In genomic region chr1:89041055-89041707, GRCh38 we compare ENCODE assay signal across 10 cellular contexts. TPM values are rescaled to one million over a fixed set of nuclear protein-coding genes. Genes with fewer than 3 reads are reported as not detected.
A peak's percentile ranks its signal among the peaks of the same experiment; 100 is the strongest.
DNase-seq lines count a peak whose midpoint lies in the region; ATAC-seq and TF ChIP-seq lines count a peak whose summit lies in the region.
"Had no signal": no experiment of that assay in that cellular context is flagged by ENCODE, and none has a peak within 500 bp of the region (broad histone marks: within the 10 kb centered on the region; RNA-seq: fewer than 3 reads in every experiment).

No MANE protein-coding gene starts in this region.

- H3K4me1 ChIP-seq in IMR-90 (ENCODE audit: control insufficient read depth, insufficient read depth, low read length) (no peaks in the 10 kb centered on the region), thyroid gland (no peaks in the 10 kb centered on the region), suprapubic skin (no peaks in the 10 kb centered on the region)
- H3K4me1 ChIP-seq: gastroesophageal sphincter had no signal

- H3K27ac ChIP-seq in IMR-90 (ENCODE audit: insufficient read depth, low read length) = no peak overlapping the region
- no peak overlapping the region for H3K27ac ChIP-seq in thyroid gland
- no peak overlapping the region for H3K27ac ChIP-seq in suprapubic skin
- H3K27ac ChIP-seq: gastroesophageal sphincter, HL-60 had no signal

- H3K27me3 ChIP-seq in IMR-90 (ENCODE audit: control insufficient read depth, insufficient read depth, low read length) (no peaks in the 10 kb centered on the region), thyroid gland (no peaks in the 10 kb centered on the region), suprapubic skin (no peaks in the 10 kb centered on the region)
- H3K27me3 ChIP-seq: gastroesophageal sphincter had no signal

- no peak overlapping the region for H3K18ac ChIP-seq in IMR-90 (ENCODE audit: low read depth, low read length)

- H2AFZ ChIP-seq in IMR-90 (replicated peaks; ENCODE audit: low read length, poor library complexity) = no peak overlapping the region

- TF ChIP-seq CTCF in IMR-90 (conservative IDR thresholded peaks at IDR 0.05; ENCODE audit: low read depth, low read length) (no peak), foreskin fibroblast (IDR thresholded peaks at IDR 0.05; ENCODE audit: low read depth, low read length) (no peak), thyroid gland (IDR thresholded peaks at IDR 0.05) (no peak), suprapubic skin (IDR thresholded peaks at IDR 0.05) (no peak), type B pancreatic cell (conservative IDR thresholded peaks at IDR 0.05) (no peak)

- no peak overlapping the region for H2BK15ac ChIP-seq in IMR-90 (ENCODE audit: low read depth, low read length)

- intact Hi-C loops in IMR-90 (cut with micrococcal nuclease) = no loop called here
- intact Hi-C loops in thyroid gland (cut with DNase I) = no loop called here

- no peaks in the 10 kb centered on the region for H3K36me3 Mint-ChIP-seq in type B pancreatic cell

- no peak overlapping the region for H3K27ac Mint-ChIP-seq in type B pancreatic cell

- DNase-seq in IMR-90 (peak; percentile 88), foreskin fibroblast (peak; percentile 43 to 64), thyroid gland (no peak), suprapubic skin (ENCODE audit: low spot score in 2 of 2) (no peak), type B pancreatic cell (ENCODE audit: extremely low spot score, unreplicated experiment) (no peak), NCI-H82 (lab: John Stamatoyannopoulos, UW) (no peak)

- CTCF ChIA-PET in IMR-90 (lab: Yijun Ruan, JAX) = interaction anchor here (1.1 kb wide), 1 partner anchor 24 kb away, joined by 4 read pairs; the partner anchor contains the start of gene GBP1

- H3K9me3 Mint-ChIP-seq in type B pancreatic cell = no peaks in the 10 kb centered on the region

- H4K8ac ChIP-seq in IMR-90 (ENCODE audit: low read depth in 2 of 2, low read length in 2 of 2) = no peak overlapping the region

- no peak overlapping the region; the same call in 1 of the 2 replicates for H3K4me2 ChIP-seq in IMR-90 (ENCODE audit: low read depth, low read length)

- no peak for TF ChIP-seq RAD21 in IMR-90 (IDR thresholded peaks at IDR 0.05; ENCODE audit: low read length)

- peak overlapping the region; percentile 29 for H2BK5ac ChIP-seq in IMR-90 (ENCODE audit: low read depth, low read length, poor library complexity, severe bottlenecking)

- in situ Hi-C loops in IMR-90 (cut with MboI; ENCODE audit: low sequenced_read_pairs) = no loop called here

- no peak overlapping the region for H3K14ac ChIP-seq in IMR-90 (replicated peaks; ENCODE audit: low read depth, low read length)

- no peak overlapping the region for H4K5ac ChIP-seq in IMR-90 (ENCODE audit: low read depth, low read length)

- no peaks in the 10 kb centered on the region for H4K20me1 ChIP-seq in IMR-90 (ENCODE audit: insufficient read depth, low read length)

- H2BK120ac ChIP-seq in IMR-90 (ENCODE audit: low read depth, low read length) = no peak overlapping the region

- no peak overlapping the region for H3K23ac ChIP-seq in IMR-90 (ENCODE audit: low read depth, low read length)

- TF ChIP-seq POLR2A in IMR-90 (IDR thresholded peaks at IDR 0.05; ENCODE audit: low read depth, low read length) = no peak
- TF ChIP-seq POLR2A in thyroid gland (IDR thresholded peaks at IDR 0.05) = no peak
- TF ChIP-seq POLR2A in suprapubic skin (IDR thresholded peaks at IDR 0.05) = no peak

- no peak for TF ChIP-seq EP300 in suprapubic skin (IDR thresholded peaks at IDR 0.05)

- H2BK20ac ChIP-seq in IMR-90 (ENCODE audit: low read depth, low read length) = no peak overlapping the region

- no peak overlapping the region for H3K4me3 ChIP-seq in IMR-90 (ENCODE audit: insufficient read depth, low read depth, low read length)
- no peak overlapping the region for H3K4me3 ChIP-seq in foreskin fibroblast (ENCODE audit: low read depth in 1 of 2, low read length in 2 of 2)
- no peak overlapping the region for H3K4me3 ChIP-seq in thyroid gland (replicated peaks in 1 of 3)
- H3K4me3 ChIP-seq in suprapubic skin = no peak overlapping the region
- H3K4me3 ChIP-seq: gastroesophageal sphincter had no signal

- no peaks in the 10 kb centered on the region for H3K27me3 Mint-ChIP-seq in type B pancreatic cell

- POLR2A ChIA-PET in IMR-90 (lab: Charles Lee; ENCODE audit: unreplicated experiment) = no interaction called here

- H3K36me3 ChIP-seq in IMR-90 (ENCODE audit: control insufficient read depth, insufficient read depth, low read length) (no peaks in the 10 kb centered on the region), thyroid gland (no peaks in the 10 kb centered on the region), suprapubic skin (no peaks in the 10 kb centered on the region)

- no peaks in the 10 kb centered on the region for H3K79me1 ChIP-seq in IMR-90 (ENCODE audit: low read depth in 1 of 2, low read length in 2 of 2)

- H3K4me3 Mint-ChIP-seq in type B pancreatic cell = no peak overlapping the region

- no CpG with 5 or more reads among the region's 4 CpGs for WGBS in IMR-90 (ENCODE audit: extremely low coverage in 2 of 2, insufficient read length in 1 of 2), 2 experiments
- WGBS in thyroid gland, 2 donors = 86 to 87% methylated on average over 4 of the region's 4 CpGs
- WGBS in suprapubic skin = 84% methylated on average over 4 of the region's 4 CpGs

- H2AK9ac ChIP-seq in IMR-90 (replicated peaks; ENCODE audit: low read depth, low read length, poor library complexity) = no peak overlapping the region

- H3K4ac ChIP-seq in IMR-90 (ENCODE audit: low read depth, low read length) = no peak overlapping the region

- no peak overlapping the region for H3K56ac ChIP-seq in IMR-90 (ENCODE audit: extremely low read depth, insufficient read depth, low read length)

- H3K9me3 ChIP-seq in IMR-90 (ENCODE audit: control insufficient read depth, insufficient read depth, low read length) (no peaks in the 10 kb centered on the region; the same call in 1 of the 2 replicates), thyroid gland (no peaks in the 10 kb centered on the region), suprapubic skin (peaks cover 4% of the 10 kb centered on the region)
- H3K9me3 ChIP-seq: gastroesophageal sphincter had no signal

- dilution Hi-C loops in IMR-90 (cut with HindIII; ENCODE audit: low sequenced_read_pairs, unreplicated experiment) = no loop called here

- no TSS peak for BruUV-seq in IMR-90 (replicated peaks; lab: Mats Ljungman, UMichigan)

- no peaks in the 10 kb centered on the region for H3K4me1 Mint-ChIP-seq in type B pancreatic cell (ENCODE audit: unreplicated experiment)

- no peak overlapping the region for H3K9ac ChIP-seq in IMR-90 (ENCODE audit: low read depth, low read length)

- no peak overlapping the region for H2AK5ac ChIP-seq in IMR-90 (ENCODE audit: low read depth, low read length)

- no peak overlapping the region for H4K91ac ChIP-seq in IMR-90 (ENCODE audit: insufficient read depth, low read depth, low read length)

- no peaks in the 10 kb centered on the region for H3K9me1 ChIP-seq in IMR-90 (ENCODE audit: insufficient read depth, low read length)

- ATAC-seq in GM18861 (IDR thresholded peaks at IDR 0.05; ENCODE audit: unreplicated experiment) (peak; percentile 99), GM21825 (IDR thresholded peaks at IDR 0.05; ENCODE audit: unreplicated experiment) (peak; percentile 90), IMR-90 (ENCODE audit: low read depth) (peak; percentile 87)
- ATAC-seq: gastroesophageal sphincter had no signal

TF ChIP-seq in IMR-90, 13 proteins besides CTCF, POLR2A, EP300 and RAD21:
- TF ChIP-seq FOS (IDR thresholded peaks at IDR 0.05; ENCODE audit: low read depth, low read length) (peak; percentile 39; the same call in 1 of the 2 replicates), MXI1 (IDR thresholded peaks at IDR 0.05; ENCODE audit: borderline replicate concordance, low read depth, low read length) (no peak)

RNA-seq across cellular contexts. Expression of gene GBP3, which starts 18.5 kb away (rescaled TPM):
- total RNA-seq in IMR-90 (2012; rRNA removed) (42.5 and 50.0 TPM in 2 replicates), thyroid gland (10 to 100 TPM; 16.0 to 32.6 (median 21.2) TPM), suprapubic skin (10 to 100 TPM in 2 of 4 donors, 1 to 10 TPM in 2; 5.5 to 15.7 (median 9.7) TPM), type B pancreatic cell (ENCODE audit: low replicate concordance) (10.1 and 20.3 TPM in 2 replicates)
- 20.5 and 21.9 TPM in 2 replicates for polyA plus RNA-seq in IMR-90 (2012; rRNA removed)
- 7.8 and 18.4 TPM in 2 replicates for polyA plus RNA-seq in IMR-90 (2012; cell fraction: cytosol; rRNA removed)
- polyA plus RNA-seq in IMR-90 (2012; cell fraction: nucleus; rRNA removed; ENCODE audit: low replicate concordance) = 6.9 and 32.6 TPM in 2 replicates

RNA-seq across cellular contexts. Expression of gene GBP1, which starts 23.8 kb away (rescaled TPM):
- total RNA-seq in IMR-90 (2012; rRNA removed) (108 and 118 TPM in 2 replicates), thyroid gland (10 to 100 TPM; 15.0 to 54.3 (median 22.9) TPM), suprapubic skin (10 to 100 TPM in 3 of 4 donors, 1 to 10 TPM in 1; 8.9 to 14.3 (median 11.5) TPM), type B pancreatic cell (ENCODE audit: low replicate concordance) (16.0 and 52.4 TPM in 2 replicates)
- 39.3 and 40.1 TPM in 2 replicates for polyA plus RNA-seq in IMR-90 (2012; rRNA removed)
- 11.7 and 17.1 TPM in 2 replicates for polyA plus RNA-seq in IMR-90 (2012; cell fraction: cytosol; rRNA removed)
- 25.0 and 184 TPM in 2 replicates for polyA plus RNA-seq in IMR-90 (2012; cell fraction: nucleus; rRNA removed; ENCODE audit: low replicate concordance)

RNA-seq across cellular contexts. Expression of gene KYAT3, which starts 48.8 kb away (rescaled TPM):
- total RNA-seq in IMR-90 (2012; rRNA removed) = 20.4 and 34.2 TPM in 2 replicates
- polyA plus RNA-seq in IMR-90 (2012; rRNA removed) = 19.6 and 22.6 TPM in 2 replicates
- 2.9 and 3.7 TPM in 2 replicates for polyA plus RNA-seq in IMR-90 (2012; cell fraction: cytosol; rRNA removed)
- 1.7 and 14.5 TPM in 2 replicates for polyA plus RNA-seq in IMR-90 (2012; cell fraction: nucleus; rRNA removed; ENCODE audit: low replicate concordance)
- 10 to 100 TPM; 28.1 to 39.2 (median 29.5) TPM for total RNA-seq in thyroid gland
- total RNA-seq in suprapubic skin = 10 to 100 TPM; 21.1 to 41.9 (median 26.7) TPM
- 41.8 and 43.1 TPM in 2 replicates for total RNA-seq in type B pancreatic cell (ENCODE audit: low replicate concordance)

RNA-seq across cellular contexts. Expression of gene RBMXL1, which starts 48.8 kb away (rescaled TPM):
- total RNA-seq in IMR-90 (2012; rRNA removed) (8.1 and 10.8 TPM in 2 replicates), thyroid gland (10 to 100 TPM; 13.3 to 22.8 (median 14.4) TPM), suprapubic skin (10 to 100 TPM; 18.0 to 23.9 (median 19.6) TPM), type B pancreatic cell (ENCODE audit: low replicate concordance) (18.4 and 24.3 TPM in 2 replicates)
- 2.8 and 3.5 TPM in 2 replicates for polyA plus RNA-seq in IMR-90 (2012; rRNA removed)
- polyA plus RNA-seq in IMR-90 (2012; cell fraction: cytosol; rRNA removed) = 1.4 and 2.4 TPM in 2 replicates
- polyA plus RNA-seq in IMR-90 (2012; cell fraction: nucleus; rRNA removed; ENCODE audit: low replicate concordance) = 0.64 and 3.7 TPM in 2 replicates

Comparison
In these comparisons a context has a peak if more than half of its experiments do, and no peak if none do; other contexts are left out.
1. DNase-seq: peak in IMR-90 (single experiment) and foreskin fibroblast (2 of 2); none in thyroid gland (0 of 2), suprapubic skin (0 of 2), type B pancreatic cell (single experiment) and NCI-H82 (single experiment).
2. Peak in every context shown above with its lines, with median percentiles within 50 percentile points of each other: ATAC-seq.